In genomic region chr9:650362-650761, GRCh38 we compare ENCODE assay signal across 8 cellular contexts.
DNase-seq lines count a peak whose midpoint lies in the region; ATAC-seq and TF ChIP-seq lines count a peak whose summit lies in the region.

No MANE protein-coding gene starts in this region.

- H3K27ac Mint-ChIP-seq in brain = peak overlapping the region; percentile 18 to 80 (median 38)

- H3K36me3 Mint-ChIP-seq in brain = no peaks in the 10 kb centered on the region

- no peaks in the 10 kb centered on the region for H3K36me3 ChIP-seq in DND-41 (ENCODE audit: insufficient read depth, low read length)
- no peaks in the 10 kb centered on the region for H3K36me3 ChIP-seq in Karpas-422 (ENCODE audit: insufficient read depth, low read length)
- no peaks in the 10 kb centered on the region for H3K36me3 ChIP-seq in muscle layer of duodenum (ENCODE audit: control insufficient read depth in 1 of 2, insufficient read depth in 2 of 2, low read length in 2 of 2)
- H3K36me3 ChIP-seq in hepatocyte (replicated peaks; ENCODE audit: insufficient read depth, low read depth) = no peaks in the 10 kb centered on the region

- H3K27ac ChIP-seq in DND-41 (ENCODE audit: low read length) (peak overlapping the region; percentile 88), Karpas-422 (ENCODE audit: low read length) (peak overlapping the region; percentile 64), muscle layer of duodenum (ENCODE audit: low read length) (peak overlapping the region; percentile 59), hepatocyte (no peak overlapping the region)

- ATAC-seq in DND-41 (ENCODE audit: insufficient read depth, low read depth) (peak; percentile 95), GM18511 (IDR thresholded peaks at IDR 0.05; ENCODE audit: unreplicated experiment) (no peak)

- H3K4me2 ChIP-seq in DND-41 (ENCODE audit: insufficient read depth, low read length) (peak overlapping the region; percentile 58), Karpas-422 (ENCODE audit: low read depth, low read length, poor library complexity, severe bottlenecking) (peak overlapping the region; percentile 52), hepatocyte (no peak overlapping the region)

- H3K9ac ChIP-seq in DND-41 (ENCODE audit: low read depth, low read length) (peak overlapping the region; percentile 50), Karpas-422 (ENCODE audit: low read length) (peak overlapping the region; percentile 37)

- no peaks in the 10 kb centered on the region for H3K9me2 ChIP-seq in Karpas-422 (replicated peaks; ENCODE audit: insufficient read depth, low read length)
- no peaks in the 10 kb centered on the region for H3K9me2 ChIP-seq in hepatocyte (replicated peaks; ENCODE audit: insufficient read depth)

- 67% methylated on average over 1 of the region's 1 CpG for WGBS in hepatocyte (ENCODE audit: low lambda C conversion rate, missing lambda C conversion rate)

- H3K4me1 ChIP-seq in DND-41 (ENCODE audit: insufficient read depth, low read length) (peaks cover 38% of the 10 kb centered on the region), Karpas-422 (ENCODE audit: low read length) (peaks cover 49% of the 10 kb centered on the region), muscle layer of duodenum (ENCODE audit: control insufficient read depth in 1 of 2, insufficient read depth in 2 of 2, low read length in 2 of 2) (peaks cover 11 to 27% of the 10 kb centered on the region in 2 donors), hepatocyte (ENCODE audit: insufficient read depth) (no peaks in the 10 kb centered on the region)

- H3K9me3 ChIP-seq in DND-41 (ENCODE audit: insufficient read depth, low read length, severe bottlenecking) = no peaks in the 10 kb centered on the region
- H3K9me3 ChIP-seq in Karpas-422 (ENCODE audit: low read length) = no peaks in the 10 kb centered on the region
- H3K9me3 ChIP-seq in muscle layer of duodenum (ENCODE audit: control insufficient read depth in 1 of 2, low read length in 2 of 2) = no peaks in the 10 kb centered on the region
- H3K9me3 ChIP-seq in hepatocyte (ENCODE audit: low read depth) = no peaks in the 10 kb centered on the region

- H3K4me3 ChIP-seq in DND-41 (ENCODE audit: low read depth in 1 of 2, low read length in 2 of 2) = peak overlapping the region in 1 of 2 experiments; percentile 40; a peak in 2 of 4 replicates
- peak overlapping the region; percentile 11; the same call in 1 of the 2 replicates for H3K4me3 ChIP-seq in Karpas-422 (ENCODE audit: low read length)
- H3K4me3 ChIP-seq in muscle layer of duodenum (ENCODE audit: low read depth in 1 of 2, low read length in 2 of 2) = peak overlapping the region in 1 of 2 donors; percentile 5
- H3K4me3 ChIP-seq in hepatocyte = no peak overlapping the region

- peaks cover 43% of the 10 kb centered on the region for H3K4me1 Mint-ChIP-seq in brain

- H4K20me1 ChIP-seq in DND-41 (ENCODE audit: insufficient read depth, low read length) = no peaks in the 10 kb centered on the region
- no peaks in the 10 kb centered on the region for H4K20me1 ChIP-seq in Karpas-422 (ENCODE audit: insufficient read depth, low read depth, low read length)
- no peaks in the 10 kb centered on the region for H4K20me1 ChIP-seq in hepatocyte (ENCODE audit: insufficient read depth, poor library complexity, severe bottlenecking)

- H3K27me3 ChIP-seq in DND-41 (ENCODE audit: insufficient read depth, low read length, poor library complexity) (no peaks in the 10 kb centered on the region), Karpas-422 (ENCODE audit: low read length) (no peaks in the 10 kb centered on the region), muscle layer of duodenum (ENCODE audit: low read depth, low read length) (no peaks in the 10 kb centered on the region), hepatocyte (no peaks in the 10 kb centered on the region)

- no peaks in the 10 kb centered on the region for H3K9me3 Mint-ChIP-seq in brain

- peak overlapping the region in 4 of 5 experiments; percentile 13 to 59 (median 32) for H3K4me3 Mint-ChIP-seq in brain

- DNase-seq in DND-41 = peak; percentile 50
- DNase-seq in Karpas-422 = peak; percentile 62
- no peak for DNase-seq in hepatic stellate cell (ENCODE audit: low spot score)
- DNase-seq in hepatocyte (ENCODE audit: low spot score) = no peak
- no peak for DNase-seq in HUDEP-2 (lab: John Stamatoyannopoulos, UW; ENCODE audit: unreplicated experiment in 76 of 76)

- no peaks in the 10 kb centered on the region for H3K27me3 Mint-ChIP-seq in brain

- peak overlapping the region; percentile 86 for H2AFZ ChIP-seq in DND-41 (ENCODE audit: low read depth, low read length)
- H2AFZ ChIP-seq in Karpas-422 (ENCODE audit: low read length) = no peak overlapping the region
- H2AFZ ChIP-seq in hepatocyte = no peak overlapping the region

- no peak for TF ChIP-seq CTCF in DND-41 (IDR thresholded peaks at IDR 0.05; ENCODE audit: borderline replicate concordance, extremely low read depth, low read length, poor library complexity, severe bottlenecking)
- no peak for TF ChIP-seq CTCF in brain (conservative IDR thresholded peaks at IDR 0.05)
- no peak for TF ChIP-seq CTCF in hepatocyte (IDR thresholded peaks at IDR 0.05; ENCODE audit: poor library complexity)

- no peaks in the 10 kb centered on the region for H3K79me2 ChIP-seq in DND-41 (ENCODE audit: insufficient read depth, low read length)
- H3K79me2 ChIP-seq in Karpas-422 (ENCODE audit: low read length) = peaks cover 53% of the 10 kb centered on the region
- no peaks in the 10 kb centered on the region for H3K79me2 ChIP-seq in hepatocyte

Comparison
In these comparisons a context has a peak if more than half of its experiments do, and no peak if none do; other contexts are left out.
1. DNase-seq: peak in DND-41 (single experiment) and Karpas-422 (single experiment); none in hepatic stellate cell (single experiment), hepatocyte (single experiment) and HUDEP-2 (0 of 76).